13 cellular contexts compared by ENCODE assay signal in genomic region chr13:111005364-111005763, GRCh38.
A peak's percentile ranks its signal among the peaks of the same experiment; 100 is the strongest.
DNase-seq lines count a peak whose midpoint lies in the region; ATAC-seq, FAIRE-seq and TF ChIP-seq lines count a peak whose summit lies in the region.
"Had no signal": no experiment of that assay in that cellular context is flagged by ENCODE, and none has a peak within 500 bp of the region (broad histone marks: within the 10 kb centered on the region; RNA-seq: fewer than 3 reads in every experiment).

No MANE protein-coding gene starts in this region.

- no peaks in the 10 kb centered on the region for H3K79me1 ChIP-seq in neuronal stem cell (ENCODE audit: low read depth, low read length)

- no peaks in the 10 kb centered on the region for H3K9me1 ChIP-seq in K562 (ENCODE audit: control insufficient read depth, insufficient read depth, low read length)

- H2BK120ac ChIP-seq in neuronal stem cell (ENCODE audit: low read depth, low read length) = no peak overlapping the region

- H3K27ac ChIP-seq in K562 (ENCODE audit: extremely low read depth, low read depth, low read length) = no peak overlapping the region
- peak overlapping the region; percentile 36 for H3K27ac ChIP-seq in layer of hippocampus (ENCODE audit: low read depth, low read length)
- H3K27ac ChIP-seq in stomach = peak overlapping the region in 4 of 5 donors; percentile 75 to 87 (median 86)
- no peak overlapping the region for H3K27ac ChIP-seq in neuronal stem cell (replicated peaks; ENCODE audit: low read length)

- no peak overlapping the region for H3K18ac ChIP-seq in neuronal stem cell (ENCODE audit: low read length)

- TF ChIP-seq POLR2A in H54 (IDR thresholded peaks at IDR 0.05; ENCODE audit: low read depth, low read length) = no peak
- no peak for TF ChIP-seq POLR2A in K562 (conservative IDR thresholded peaks at IDR 0.05)
- no peak for TF ChIP-seq POLR2A in stomach (IDR thresholded peaks at IDR 0.05)

- no TSS peak for BruUV-seq in K562 (replicated peaks; lab: Mats Ljungman, UMichigan)

- H3K23ac ChIP-seq in neuronal stem cell (ENCODE audit: low read depth, low read length, poor library complexity) = no peak overlapping the region

- no peak for TF ChIP-seq RAD21 in K562 (CRISPR knock-in tag; conservative IDR thresholded peaks at IDR 0.05 in 1 of 2, IDR thresholded peaks at IDR 0.05 in 1 of 2)

- intact Hi-C loops in K562 (cut with micrococcal nuclease) = no loop called here
- intact Hi-C loops in stomach (cut with DNase I; ENCODE audit: low total_unique reads) = no loop called here
- intact Hi-C loops in posterior cingulate gyrus (cut with DNase I) = no loop called here

- H3K9ac ChIP-seq in K562 (ENCODE audit: insufficient read depth in 1 of 2, low read depth in 2 of 2, low read length in 2 of 2) (no peak overlapping the region), neuronal stem cell (ENCODE audit: low read depth, low read length, poor library complexity) (no peak overlapping the region)

- H2AK5ac ChIP-seq in neuronal stem cell (ENCODE audit: low read depth, low read length) = no peak overlapping the region

- H4K20me1 ChIP-seq in K562 (replicated peaks; ENCODE audit: control insufficient read depth, insufficient read depth, low read length) = no peaks in the 10 kb centered on the region

- no peaks in the 10 kb centered on the region for H3K27me3 ChIP-seq in K562 (ENCODE audit: control insufficient read depth in 2 of 2, insufficient read depth in 2 of 2, low read length in 2 of 2)
- no peaks in the 10 kb centered on the region for H3K27me3 ChIP-seq in layer of hippocampus (ENCODE audit: control insufficient read depth, insufficient read depth, low read length)
- no peaks in the 10 kb centered on the region for H3K27me3 ChIP-seq in stomach
- peaks cover 0 to 11% (median 0%) of the 10 kb centered on the region in 3 experiments for H3K27me3 ChIP-seq in neuronal stem cell (ENCODE audit: control insufficient read depth in 3 of 3, insufficient read depth in 3 of 3, low read depth in 1 of 3, low read length in 3 of 3)

- H3K4me2 ChIP-seq in K562 (ENCODE audit: insufficient read depth, low read length) (no peak overlapping the region), neuronal stem cell (ENCODE audit: insufficient read depth, low read length, poor library complexity, severe bottlenecking) (no peak overlapping the region)

- H2AFZ ChIP-seq in K562 (ENCODE audit: low read depth, low read length) = peak overlapping the region; percentile 22; the same call in 1 of the 2 replicates
- no peak overlapping the region for H2AFZ ChIP-seq in neuronal stem cell (ENCODE audit: low read length)

- in situ Hi-C loops in K562 (cut with MboI) = no loop called here

- TF ChIP-seq CTCF in K562 (IDR thresholded peaks at IDR 0.05 in 2 of 3, conservative IDR thresholded peaks at IDR 0.05 in 1 of 3; ENCODE audit: insufficient read depth in 2 of 3, low read depth in 1 of 3, low read length in 3 of 3) (no peak), stomach (IDR thresholded peaks at IDR 0.05) (no peak)

- H3K4me1 ChIP-seq in K562 (replicated peaks in 1 of 2; ENCODE audit: control insufficient read depth in 2 of 2, insufficient read depth in 2 of 2, low read length in 2 of 2) (peaks cover 3 to 11% of the 10 kb centered on the region in 2 experiments; a peak in 3 of 5 replicates), stomach (peaks cover 15 to 24% (median 20%) of the 10 kb centered on the region in 4 donors), neuronal stem cell (ENCODE audit: control insufficient read depth in 2 of 2, insufficient read depth in 1 of 2, low read depth in 1 of 2, low read length in 2 of 2) (peaks cover 0 to 5% of the 10 kb centered on the region in 2 donors)
- H3K4me1 ChIP-seq: Caco-2 had no signal

- DNase-seq in H54 (ENCODE audit: insufficient read length, low spot score) (peak; percentile 43), K562 (ENCODE audit: extremely low read depth in 1 of 4, low spot score in 3 of 4) (peak in 1 of 4 experiments; percentile 26), stomach (no peak), posterior cingulate gyrus (no peak), neuronal stem cell (ENCODE audit: low spot score) (no peak)
- DNase-seq: activated CD4-positive, alpha-beta T cell treated with anti-CD3 and anti-CD28 coated beads for 48 hours; Caco-2; effector CD8-positive, alpha-beta T cell; NCI-H510A treated with DMSO at 0.1 percent for 48 hours had no signal

- no peak overlapping the region for H3K4me3 ChIP-seq in K562
- H3K4me3 ChIP-seq in stomach = no peak overlapping the region
- H3K4me3 ChIP-seq in neuronal stem cell (ENCODE audit: low read length in 2 of 2) = peak overlapping the region in 1 of 2 donors; percentile 43
- H3K4me3 ChIP-seq: GM12878 had no signal

- CTCF ChIA-PET in K562 (lab: Yijun Ruan, JAX; ENCODE audit: low intra/inter-chr PET ratio) = no interaction called here

- H4K91ac ChIP-seq in neuronal stem cell (ENCODE audit: low read depth, low read length, poor library complexity) = no peak overlapping the region

- TF ChIP-seq EP300 in K562 (IDR thresholded peaks at IDR 0.05; ENCODE audit: low read length) = no peak
- no peak for TF ChIP-seq EP300 in stomach (IDR thresholded peaks at IDR 0.05)

- no peak overlapping the region for H2BK12ac ChIP-seq in neuronal stem cell (ENCODE audit: low read length)

- H3K36me3 ChIP-seq in K562 (ENCODE audit: control insufficient read depth, insufficient read depth, low read length) (no peaks in the 10 kb centered on the region), stomach (no peaks in the 10 kb centered on the region), neuronal stem cell (replicated peaks in 1 of 2; ENCODE audit: control insufficient read depth in 2 of 2, insufficient read depth in 2 of 2, low read length in 2 of 2) (no peaks in the 10 kb centered on the region)

- no peak overlapping the region for H2BK15ac ChIP-seq in neuronal stem cell (ENCODE audit: low read length)

- H3K9me3 ChIP-seq in K562 (replicated peaks; ENCODE audit: control insufficient read depth, insufficient read depth, low read depth, low read length) = peaks cover 4% of the 10 kb centered on the region; the same call in 1 of the 2 replicates
- no peaks in the 10 kb centered on the region for H3K9me3 ChIP-seq in stomach
- no peaks in the 10 kb centered on the region for H3K9me3 ChIP-seq in neuronal stem cell (replicated peaks in 1 of 2; ENCODE audit: control insufficient read depth in 2 of 2, insufficient read depth in 1 of 2, low read depth in 1 of 2, low read length in 2 of 2)
- H3K9me3 ChIP-seq: Caco-2 had no signal

- H4K8ac ChIP-seq in neuronal stem cell (ENCODE audit: low read depth, low read length) = no peak overlapping the region

- no peak overlapping the region for H3K14ac ChIP-seq in neuronal stem cell (ENCODE audit: low read length)

- H3K4ac ChIP-seq in neuronal stem cell (ENCODE audit: low read length) = no peak overlapping the region

- ATAC-seq in K562 = peak; percentile 45
- ATAC-seq in HG03045 (IDR thresholded peaks at IDR 0.05; ENCODE audit: unreplicated experiment) = no peak
- ATAC-seq in HG02884 (IDR thresholded peaks at IDR 0.05; ENCODE audit: unreplicated experiment) = no peak
- ATAC-seq: GM12878 had no signal

- POLR2A ChIA-PET in K562 (lab: Yijun Ruan, JAX) = interaction anchor here (1.0 kb wide), 1 partner anchor 12 kb away, joined by 3 read pairs; no protein-coding TSS in a partner anchor

- WGBS in K562 (ENCODE audit: insufficient coverage, low coverage, missing lambda C conversion rate) = 57% methylated on average over 6 of the region's 6 CpGs
- 76 to 91% (median 79%) methylated on average over 6 of the region's 6 CpGs for WGBS in stomach, 5 donors
- no CpG with 5 or more reads among the region's 6 CpGs for WGBS in neuronal stem cell (ENCODE audit: extremely low coverage in 2 of 2, insufficient read length in 2 of 2, insufficient replicate concordance in 1 of 2), 2 donors

- H3K79me2 ChIP-seq in K562 (ENCODE audit: control insufficient read depth, insufficient read depth, low read length) = no peaks in the 10 kb centered on the region

- FAIRE-seq in H54 (lab: Jason Lieb, UNC) (peak; percentile 87), K562 (lab: Jason Lieb, UNC) (no peak)
- FAIRE-seq: GM12878 had no signal

- H2BK5ac ChIP-seq in neuronal stem cell (ENCODE audit: low read length) = no peak overlapping the region

TF ChIP-seq in K562, 482 proteins besides CTCF, POLR2A, EP300 and RAD21:
- TF ChIP-seq GTF2A2 (tag; IDR thresholded peaks at IDR 0.05) = no peak
- TF ChIP-seq NFE2 (IDR thresholded peaks at IDR 0.05; ENCODE audit: low read depth) = peak; percentile 33; the same call in 1 of the 2 replicates
- peak; percentile 66; the same call in 1 of the 2 replicates for TF ChIP-seq C11orf30 (IDR thresholded peaks at IDR 0.05; ENCODE audit: low read depth)
- TF ChIP-seq ZNF316 (IDR thresholded peaks at IDR 0.05) = peak; percentile 49
- 0 out of 2 replicates have a peak, but pooled peaks have one; percentile 15 for TF ChIP-seq MAFG (tag; conservative IDR thresholded peaks at IDR 0.05)
- TF ChIP-seq ATF3 (IDR thresholded peaks at IDR 0.05) = peak; percentile 48; the same call in 1 of the 2 replicates
- no peak for TF ChIP-seq ATF3 (CRISPR knock-in tag; conservative IDR thresholded peaks at IDR 0.05)

Comparison
In these comparisons a context has a peak if more than half of its experiments do, and no peak if none do; other contexts are left out.
1. H3K27ac ChIP-seq: peak in layer of hippocampus (single experiment) and stomach (4 of 5); none in K562 (single experiment) and neuronal stem cell (single experiment).